ENCODE assay signal across 16 cellular contexts in the genomic region with DNA sequence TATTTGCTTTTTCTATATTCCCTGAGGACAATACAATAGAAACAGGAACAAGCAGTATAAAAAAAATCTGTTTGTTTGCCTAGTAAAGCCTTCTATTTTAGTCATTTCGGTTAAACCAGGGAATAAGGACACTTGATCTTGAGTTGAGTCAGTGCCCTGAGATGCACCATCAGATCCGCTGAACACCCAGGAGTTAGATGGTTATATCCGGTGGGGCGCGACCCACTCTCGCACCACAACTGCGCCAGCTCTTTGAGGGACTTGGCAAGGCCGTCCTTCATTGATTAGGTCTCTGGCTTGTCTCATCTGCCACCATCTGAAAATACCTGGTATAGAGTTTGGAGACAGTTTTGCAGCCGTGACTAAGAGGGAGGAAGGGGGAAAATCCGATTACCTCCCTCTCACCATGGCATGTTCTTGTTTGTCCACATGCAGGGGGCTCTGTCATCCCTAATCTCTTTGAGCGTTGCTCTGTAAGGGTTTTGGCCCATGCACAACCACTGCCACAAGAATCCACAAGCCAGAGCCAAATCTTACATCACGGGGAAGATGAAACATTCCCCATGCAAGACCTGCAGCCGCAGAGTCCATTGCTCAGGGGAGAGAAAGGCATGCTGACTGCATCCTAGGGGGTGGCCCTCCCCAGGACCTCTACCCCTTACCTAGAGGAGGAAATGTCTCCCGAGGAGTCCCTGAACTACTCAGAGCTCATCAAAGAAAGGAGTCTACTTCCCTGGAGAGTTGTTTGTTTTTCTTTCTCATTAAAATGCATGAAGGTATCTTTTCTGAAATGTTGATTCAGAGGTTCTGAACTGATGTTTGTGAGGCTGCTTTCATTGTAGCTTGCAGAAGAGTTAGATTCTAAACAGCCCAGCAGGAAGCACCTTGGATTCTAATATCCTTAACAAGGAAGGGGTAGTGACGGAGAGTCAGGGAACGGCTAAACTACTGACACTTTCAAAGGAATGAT.
A peak's percentile ranks its signal among the peaks of the same experiment; 100 is the strongest.
DNase-seq lines count a peak whose midpoint lies in the region; ATAC-seq and TF ChIP-seq lines count a peak whose summit lies in the region.
"Had no signal": no experiment of that assay in that cellular context is flagged by ENCODE, and none has a peak within 500 bp of the region (broad histone marks: within the 10 kb centered on the region; RNA-seq: fewer than 3 reads in every experiment).

No MANE protein-coding gene starts in this region.

- no peaks in the 10 kb centered on the region for H3K27me3 ChIP-seq in AG04450 (ENCODE audit: control insufficient read depth, insufficient read depth, low read length)
- H3K27me3 ChIP-seq in HUES64 (ENCODE audit: insufficient read depth, low read length), result peaks cover 96% of the 10 kb centered on the region
- H3K27me3 ChIP-seq in foreskin keratinocyte, result no peaks in the 10 kb centered on the region
- no peaks in the 10 kb centered on the region for H3K27me3 ChIP-seq in esophagus muscularis mucosa
- H3K27me3 ChIP-seq: hepatocyte had no signal

- TF ChIP-seq CTCF in AG04450 (IDR thresholded peaks at IDR 0.05; ENCODE audit: low read depth, low read length), result no peak
- TF ChIP-seq CTCF in foreskin keratinocyte (conservative IDR thresholded peaks at IDR 0.05), result no peak
- no peak for TF ChIP-seq CTCF in esophagus muscularis mucosa (IDR thresholded peaks at IDR 0.05)

- H3K27ac ChIP-seq in AG04450 (ENCODE audit: low read depth, low read length), result no peak overlapping the region
- peak overlapping the region; percentile 31; the same call in 1 of the 2 replicates for H3K27ac ChIP-seq in HUES64 (ENCODE audit: low read depth, low read length)
- no peak overlapping the region for H3K27ac ChIP-seq in foreskin keratinocyte
- no peak overlapping the region for H3K27ac ChIP-seq in esophagus muscularis mucosa (replicated peaks in 1 of 4)
- H3K27ac ChIP-seq: hepatocyte had no signal

- H3K4me1 ChIP-seq in HUES64 (ENCODE audit: insufficient read depth, low read length) (peaks cover 44% of the 10 kb centered on the region), foreskin keratinocyte (no peaks in the 10 kb centered on the region), esophagus muscularis mucosa (no peaks in the 10 kb centered on the region)

- H3K36me3 ChIP-seq in HUES64 (ENCODE audit: insufficient read depth, low read length), result no peaks in the 10 kb centered on the region
- H3K36me3 ChIP-seq in esophagus muscularis mucosa, result no peaks in the 10 kb centered on the region

- CTCF ChIA-PET in AG04450 (lab: Charles Lee), result no interaction called here

- H3K9me3 ChIP-seq in AG04450 (ENCODE audit: control insufficient read depth, insufficient read depth, low read length) (no peaks in the 10 kb centered on the region), HUES64 (ENCODE audit: insufficient read depth, low read depth, low read length) (no peaks in the 10 kb centered on the region), esophagus muscularis mucosa (no peaks in the 10 kb centered on the region)

- H3K4me3 ChIP-seq in AG04450 (ENCODE audit: low read depth, low read length) (no peak overlapping the region), HUES64 (ENCODE audit: low read length) (peak overlapping the region; percentile 8), esophagus muscularis mucosa (no peak overlapping the region)
- H3K4me3 ChIP-seq: hepatocyte had no signal

- DNase-seq in AG04450 (ENCODE audit: low read depth, low spot score) (peak; percentile 1), dedifferentiated amniotic fluid mesenchymal stem cell (ENCODE audit: extremely low spot score) (peak; percentile 79), left kidney (ENCODE audit: low read depth, low spot score) (peak; percentile 38), foreskin keratinocyte (no peak), esophagus muscularis mucosa (ENCODE audit: extremely low spot score) (no peak)
- DNase-seq: ACHN, cortex of kidney, GDM1, KG1, RPMI8226 had no signal

- intact Hi-C loops in esophagus muscularis mucosa (cut with DNase I), result no loop called here

- POLR2A ChIA-PET in AG04450 (lab: Yijun Ruan, JAX), result no interaction called here

- no peak overlapping the region for H3K9ac ChIP-seq in HUES64 (ENCODE audit: low read depth, low read length)

- TF ChIP-seq EP300 in esophagus muscularis mucosa (IDR thresholded peaks at IDR 0.05), result no peak

- ATAC-seq in GM18519 (IDR thresholded peaks at IDR 0.05; ENCODE audit: low FRiP score, unreplicated experiment) (no peak), foreskin keratinocyte (no peak), HG03521 (IDR thresholded peaks at IDR 0.05; ENCODE audit: unreplicated experiment) (no peak)
- ATAC-seq: activated T-helper 17 cell treated with anti-CD3 and anti-CD28 coated beads, Interleukin-2, amount 50 U/mL, for 72 hours; stimulated activated memory B cell treated with anti-CD40 and anti-IgM and Interleukin-4, amounts not matched to agents 10 μg/mL and 1 μg/mL and 100 μg/mL, for 72 hours had no signal

- TF ChIP-seq POLR2A in esophagus muscularis mucosa (IDR thresholded peaks at IDR 0.05; ENCODE audit: low read depth), result no peak

- WGBS in HUES64, result 12% methylated on average over 14 of the region's 16 CpGs
- WGBS in esophagus muscularis mucosa, result 68% methylated on average over 13 of the region's 16 CpGs

Comparison
In these comparisons a context has a peak if more than half of its experiments do, and no peak if none do; other contexts are left out.
1. DNase-seq: peak in AG04450 (single experiment), dedifferentiated amniotic fluid mesenchymal stem cell (single experiment) and left kidney (single experiment); none in foreskin keratinocyte (0 of 2) and esophagus muscularis mucosa (single experiment).